ENCODE assay signal across 15 cellular contexts in the genomic region with DNA sequence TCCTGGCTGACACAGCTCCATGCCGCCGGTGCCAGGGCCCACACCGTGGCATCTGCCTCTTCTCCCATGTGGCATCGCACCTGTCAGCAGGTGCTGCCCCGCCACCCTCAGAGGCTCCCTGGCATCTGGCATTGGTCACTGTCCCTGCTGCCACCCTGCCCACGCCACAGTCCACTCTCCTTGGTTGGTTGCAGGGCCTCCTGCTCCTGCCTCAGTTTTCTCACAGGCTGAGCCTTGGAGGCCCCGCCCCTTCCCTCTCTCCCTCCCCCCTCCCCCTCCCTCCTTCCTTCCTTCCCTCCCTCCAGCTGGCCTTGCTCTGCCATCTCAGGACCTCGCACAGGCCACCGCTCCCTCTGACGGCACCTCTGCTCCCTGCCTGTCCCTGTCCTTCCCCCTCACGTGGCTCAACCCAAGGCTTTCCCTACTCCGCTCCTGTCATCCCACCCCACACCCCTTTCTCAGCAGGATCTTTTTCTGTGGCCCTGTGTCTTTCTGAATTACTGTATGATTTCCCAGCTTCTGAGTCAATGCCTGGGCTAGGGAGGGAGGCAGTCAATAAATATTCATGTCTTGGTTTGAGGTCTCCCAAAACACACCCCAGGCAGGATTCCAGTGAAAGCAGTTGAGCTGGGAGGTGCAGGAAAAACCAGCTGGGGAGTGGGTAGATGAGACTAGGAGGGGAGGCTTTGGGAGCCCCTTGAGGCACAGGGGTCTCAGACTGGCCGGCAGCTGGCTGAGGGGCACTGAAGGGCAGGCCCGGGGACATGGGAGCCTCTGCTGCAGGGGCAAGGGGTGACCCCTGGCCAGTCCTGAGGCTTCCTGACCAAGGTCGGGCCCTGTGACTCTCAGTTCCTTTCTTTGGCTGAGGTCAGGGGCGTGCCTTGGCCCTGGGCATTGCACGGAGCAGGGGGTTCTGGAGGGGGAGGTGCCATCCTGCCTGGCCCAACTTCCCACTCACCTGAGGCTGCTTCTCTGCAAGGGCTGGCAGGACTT.
A peak's percentile ranks its signal among the peaks of the same experiment; 100 is the strongest.
DNase-seq lines count a peak whose midpoint lies in the region; ATAC-seq, FAIRE-seq and TF ChIP-seq lines count a peak whose summit lies in the region.
"Had no signal": no experiment of that assay in that cellular context is flagged by ENCODE, and none has a peak within 500 bp of the region (broad histone marks: within the 10 kb centered on the region; RNA-seq: fewer than 3 reads in every experiment).

No MANE protein-coding gene starts in this region.

- H3K36me3 ChIP-seq in pancreas: no peaks in the 10 kb centered on the region
- no peaks in the 10 kb centered on the region for H3K36me3 ChIP-seq in prostate gland

- ATAC-seq in right cardiac atrium: no peak
- peak; percentile 16 to 47 (median 32) for ATAC-seq in pancreas
- ATAC-seq in HG03045 (IDR thresholded peaks at IDR 0.05; ENCODE audit: unreplicated experiment): no peak
- no peak for ATAC-seq in HG03439 (IDR thresholded peaks at IDR 0.05; ENCODE audit: unreplicated experiment)
- ATAC-seq: naive thymus-derived CD8-positive, alpha-beta T cell; SK-N-SH treated with all-trans-retinoic acid at 6 μM for 48 hours had no signal

- peaks cover 25% of the 10 kb centered on the region for H3K4me1 ChIP-seq in right cardiac atrium (ENCODE audit: control insufficient read depth, insufficient read depth, low read length)
- peaks cover 8 to 9% (median 9%) of the 10 kb centered on the region in 3 donors for H3K4me1 ChIP-seq in pancreas
- peaks cover 4% of the 10 kb centered on the region for H3K4me1 ChIP-seq in prostate gland (replicated peaks)

- FAIRE-seq in pancreas (lab: Jason Lieb, UNC): no peak

- no peaks in the 10 kb centered on the region for H3K27me3 ChIP-seq in right cardiac atrium (ENCODE audit: control insufficient read depth, insufficient read depth)
- H3K27me3 ChIP-seq in pancreas: no peaks in the 10 kb centered on the region
- H3K27me3 ChIP-seq in prostate gland (replicated peaks; ENCODE audit: insufficient read depth): no peaks in the 10 kb centered on the region

- DNase-seq in AG20443 (ENCODE audit: low spot score) (peak; percentile 52), SK-N-DZ (ENCODE audit: low spot score) (peak; percentile 50), right cardiac atrium (peak in 2 of 3 donors; percentile 30 to 49), pancreas (peak in 5 of 6 donors; percentile 10 to 65 (median 47)), NCI-H345 treated with DMSO at 0.1 percent for 48 hours (lab: John Stamatoyannopoulos, UW; ENCODE audit: unreplicated experiment) (no peak), prostate gland (ENCODE audit: low spot score) (no peak)
- DNase-seq: DND-41, erythroblast, HCEC 1CT, NCI-H1436, NCI-H82 had no signal

- WGBS in right cardiac atrium: 59% methylated on average over 17 of the region's 17 CpGs
- WGBS in pancreas, 2 donors: 58 to 65% methylated on average over 17 of the region's 17 CpGs
- 85% methylated on average over 17 of the region's 17 CpGs for WGBS in prostate gland

- H3K27ac ChIP-seq in right cardiac atrium (ENCODE audit: low read length) (no peak overlapping the region), pancreas (no peak overlapping the region), prostate gland (no peak overlapping the region)

- intact Hi-C loops in right cardiac atrium (cut with DNase I): no loop called here
- intact Hi-C loops in pancreas (cut with DNase I): no loop called here
- intact Hi-C loops in prostate gland (cut with DNase I): no loop called here

- no peak for TF ChIP-seq POLR2A in prostate gland (IDR thresholded peaks at IDR 0.05)

- TF ChIP-seq CTCF in pancreas (IDR thresholded peaks at IDR 0.05) (no peak), prostate gland (IDR thresholded peaks at IDR 0.05) (no peak)

- H3K4me3 ChIP-seq in right cardiac atrium (ENCODE audit: low read length) (no peak overlapping the region), pancreas (no peak overlapping the region), prostate gland (no peak overlapping the region)

- H3K9me3 ChIP-seq in right cardiac atrium (ENCODE audit: control insufficient read depth, low read length) (no peaks in the 10 kb centered on the region), pancreas (no peaks in the 10 kb centered on the region), prostate gland (no peaks in the 10 kb centered on the region)

Comparison
In these comparisons a context has a peak if more than half of its experiments do, and no peak if none do; other contexts are left out.
1. DNase-seq: peak in AG20443 (single experiment), SK-N-DZ (single experiment), right cardiac atrium (2 of 3) and pancreas (5 of 6); none in NCI-H345 treated with DMSO at 0.1 percent for 48 hours (single experiment) and prostate gland (single experiment).
2. ATAC-seq: peak in pancreas (4 of 4); none in right cardiac atrium (0 of 2), HG03045 (single experiment) and HG03439 (single experiment).